In genomic region chr12:54147606-54148005, GRCh38 we compare ENCODE assay signal across 2 cellular contexts.
TF ChIP-seq lines count a peak whose summit lies in the region.

No MANE protein-coding gene starts in this region.

TF ChIP-seq in HEK293, 187 proteins besides CTCF, POLR2A, EP300 and RAD21 (continued from another document):
- TF ChIP-seq, protein P1, sequence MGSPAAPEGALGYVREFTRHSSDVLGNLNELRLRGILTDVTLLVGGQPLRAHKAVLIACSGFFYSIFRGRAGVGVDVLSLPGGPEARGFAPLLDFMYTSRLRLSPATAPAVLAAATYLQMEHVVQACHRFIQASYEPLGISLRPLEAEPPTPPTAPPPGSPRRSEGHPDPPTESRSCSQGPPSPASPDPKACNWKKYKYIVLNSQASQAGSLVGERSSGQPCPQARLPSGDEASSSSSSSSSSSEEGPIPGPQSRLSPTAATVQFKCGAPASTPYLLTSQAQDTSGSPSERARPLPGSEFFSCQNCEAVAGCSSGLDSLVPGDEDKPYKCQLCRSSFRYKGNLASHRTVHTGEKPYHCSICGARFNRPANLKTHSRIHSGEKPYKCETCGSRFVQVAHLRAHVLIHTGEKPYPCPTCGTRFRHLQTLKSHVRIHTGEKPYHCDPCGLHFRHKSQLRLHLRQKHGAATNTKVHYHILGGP (tag by site-specific recombination; IDR thresholded peaks at IDR 0.05), result no peak
- TF ChIP-seq ZNF768 (tag by site-specific recombination; IDR thresholded peaks at IDR 0.05), result peak; percentile 92; the same call in 1 of the 2 replicates

TF ChIP-seq in K562, 482 proteins besides CTCF, POLR2A, EP300 and RAD21 (continued from another document):
- TF ChIP-seq MTA2 (IDR thresholded peaks at IDR 0.05; ENCODE audit: low read depth) (no peak), ZNF431 (CRISPR knock-in tag; IDR thresholded peaks at IDR 0.05) (no peak)
